ENCODE assay signal across 31 cellular contexts in the genomic region with DNA sequence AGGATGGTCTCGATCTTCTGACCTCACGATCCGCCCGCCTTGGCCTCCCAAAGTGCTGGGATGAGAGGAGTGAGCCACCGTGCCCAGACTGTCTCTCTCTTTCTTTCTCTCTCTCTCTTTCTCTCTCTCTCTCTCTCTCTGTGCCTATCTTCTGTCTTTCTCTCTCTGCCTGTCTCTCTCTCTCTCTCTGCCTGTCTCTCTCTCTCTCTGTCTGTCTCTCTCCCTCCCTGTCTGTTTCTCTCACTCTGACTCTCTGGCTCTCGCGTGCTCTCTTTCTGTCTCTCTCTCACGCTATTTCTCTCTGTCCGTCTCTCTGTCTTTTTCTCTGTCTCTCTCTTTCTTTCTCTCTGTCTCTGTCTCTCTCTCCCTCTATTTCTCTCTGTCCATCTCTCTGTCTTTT.
"Had no signal": no experiment of that assay in that cellular context is flagged by ENCODE, and none has a peak within 500 bp of the region (broad histone marks: within the 10 kb centered on the region; RNA-seq: fewer than 3 reads in every experiment).

No MANE protein-coding gene starts in this region.

- DNase-seq: activated CD4-positive, alpha-beta T cell treated with anti-CD3 and anti-CD28 coated beads for 48 hours; activated CD4-positive, alpha-beta T cell treated with anti-CD3 and anti-CD28 coated beads, Interleukin-2, amount 50 U/mL, for 48 hours; activated CD8-positive, alpha-beta memory T cell treated with anti-CD3 and anti-CD28 coated beads, Interleukin-2, amount 50 U/mL, for 4 hours; activated effector memory CD4-positive, alpha-beta T cell treated with anti-CD3 and anti-CD28 coated beads, Interleukin-2, amount 50 U/mL, for 16 hours; activated naive CD4-positive, alpha-beta T cell treated with anti-CD3 and anti-CD28 coated beads for 36 hours; activated naive CD8-positive, alpha-beta T cell treated with anti-CD3 and anti-CD28 coated beads for 36 hours; activated T-cell treated with anti-CD3 and anti-CD28 coated beads, Interleukin-2, amount 50 U/mL, for 1 hour; amniotic stem cell; colonic mucosa; effector CD8-positive, alpha-beta T cell; erythroblast; foreskin keratinocyte; heart right ventricle; mammary epithelial cell; naive B cell; nucleus accumbens; right cardiac atrium; stimulated activated naive CD4-positive, alpha-beta T cell treated with Interleukin-2 at 50 U/mL for 16 hours; SW 1271; T1000; WERI-Rb-1 had no signal

- FAIRE-seq: islet of Langerhans, urothelium cell line had no signal

- H3K36me3 ChIP-seq: breast epithelium, colonic mucosa, heart right ventricle, tibial nerve, WERI-Rb-1 had no signal

- H3K4me3 ChIP-seq: breast epithelium, colonic mucosa, heart right ventricle, tibial nerve had no signal

- H3K27me3 ChIP-seq: breast epithelium, colonic mucosa, foreskin keratinocyte, heart right ventricle, tibial nerve had no signal

- H3K27ac Mint-ChIP-seq: activated naive CD4-positive, alpha-beta T cell treated with anti-CD3 and anti-CD28 coated beads for 36 hours; activated naive CD8-positive, alpha-beta T cell treated with anti-CD3 and anti-CD28 coated beads for 36 hours; activated T-helper 1 cell treated with anti-CD3 and anti-CD28 coated beads, Interleukin-12 subunit alpha, Interleukin-12 subunit beta, Interleukin-2, Interleukin-4 antibody, amounts not matched to agents 30 ng/mL and 10 ng/mL and 1 ng/mL, durations not matched to agents 14 hours and 24 hours and 36 hours; mesothelial cell of epicardium; naive B cell; T-helper 1 cell treated with Interleukin-12 subunit alpha and Interleukin-12 subunit beta and Interleukin-4 antibody, amounts not matched to agents 30 μg/mL and 1 μg/mL, for 36 hours had no signal

- H3K27me3 Mint-ChIP-seq: activated naive CD8-positive, alpha-beta T cell treated with anti-CD3 and anti-CD28 coated beads for 36 hours; central memory CD8-positive, alpha-beta T cell; naive B cell had no signal

- H3K4me1 Mint-ChIP-seq: activated naive CD8-positive, alpha-beta T cell treated with anti-CD3 and anti-CD28 coated beads for 36 hours; central memory CD8-positive, alpha-beta T cell; mesothelial cell of epicardium had no signal

- H3K4me3 Mint-ChIP-seq: activated naive CD4-positive, alpha-beta T cell treated with anti-CD3 and anti-CD28 coated beads for 36 hours; activated naive CD8-positive, alpha-beta T cell treated with anti-CD3 and anti-CD28 coated beads for 36 hours; activated T-helper 1 cell treated with anti-CD3 and anti-CD28 coated beads, Interleukin-12 subunit alpha, Interleukin-12 subunit beta, Interleukin-2, Interleukin-4 antibody, amounts not matched to agents 30 ng/mL and 10 ng/mL and 1 ng/mL, durations not matched to agents 14 hours and 24 hours and 36 hours; central memory CD8-positive, alpha-beta T cell; mesothelial cell of epicardium; T-helper 1 cell treated with Interleukin-12 subunit alpha and Interleukin-12 subunit beta and Interleukin-4 antibody, amounts not matched to agents 30 μg/mL and 1 μg/mL, for 36 hours had no signal

- ATAC-seq: activated CD4-positive, CD25-positive, alpha-beta regulatory T cell treated with anti-CD3 and anti-CD28 coated beads, Interleukin-2, amount 50 U/mL, for 24 hours; foreskin keratinocyte; heart right ventricle; right cardiac atrium had no signal

- H3K4me1 ChIP-seq: breast epithelium, colonic mucosa, foreskin keratinocyte, heart right ventricle, parathyroid adenoma, tibial nerve had no signal

- H3K27ac ChIP-seq: breast epithelium, colonic mucosa, foreskin keratinocyte, heart right ventricle, parathyroid adenoma, tibial nerve, WERI-Rb-1 had no signal
